In genomic region chr3:10226293-10226692, GRCh38 we compare ENCODE assay signal across 20 cellular contexts. TPM values are rescaled to one million over a fixed set of nuclear protein-coding genes. Genes with fewer than 3 reads are reported as not detected.
DNase-seq lines count a peak whose midpoint lies in the region; ATAC-seq and TF ChIP-seq lines count a peak whose summit lies in the region.
"Had no signal": no experiment of that assay in that cellular context is flagged by ENCODE, and none has a peak within 500 bp of the region (broad histone marks: within the 10 kb centered on the region; RNA-seq: fewer than 3 reads in every experiment).

No MANE protein-coding gene starts in this region.

- peak overlapping the region; percentile 62 for H3K4me3 Mint-ChIP-seq in GM23338
- H3K4me3 Mint-ChIP-seq: activated CD4-positive, alpha-beta memory T cell treated with anti-CD3 and anti-CD28 coated beads, Interleukin-2, amount 10 ng/mL, durations not matched to agents 7 days and 5 days; stimulated activated naive CD8-positive, alpha-beta T cell treated with anti-CD3 and anti-CD28 coated beads, Interleukin-15, amount 100 ng/mL, for 72 hours had no signal

- H3K27ac Mint-ChIP-seq in GM23338 = peak overlapping the region; percentile 97
- H3K27ac Mint-ChIP-seq: activated CD4-positive, alpha-beta memory T cell treated with anti-CD3 and anti-CD28 coated beads, Interleukin-2, amount 10 ng/mL, durations not matched to agents 7 days and 5 days; activated naive CD4-positive, alpha-beta T cell treated with anti-CD3 and anti-CD28 coated beads, Interleukin-2, amount 50 U/mL, for 72 hours had no signal

- peaks cover 14% of the 10 kb centered on the region for H3K27me3 Mint-ChIP-seq in GM23338 (ENCODE audit: insufficient read depth, low read depth, poor library complexity)
- H3K27me3 Mint-ChIP-seq: activated CD4-positive, alpha-beta memory T cell treated with anti-CD3 and anti-CD28 coated beads, Interleukin-2, amount 10 ng/mL, durations not matched to agents 7 days and 5 days; stimulated activated naive CD8-positive, alpha-beta T cell treated with anti-CD3 and anti-CD28 coated beads, Interleukin-15, amount 100 ng/mL, for 72 hours had no signal

- H2AFZ ChIP-seq in GM23338 = no peak overlapping the region

- H3K9me3 ChIP-seq in DOHH2 (ENCODE audit: control insufficient read depth, insufficient read depth, low read length) = no peaks in the 10 kb centered on the region
- H3K9me3 ChIP-seq in gastrocnemius medialis = no peaks in the 10 kb centered on the region
- H3K9me3 ChIP-seq: colonic mucosa, MG63 had no signal

- H3K79me2 ChIP-seq in DOHH2 (ENCODE audit: control insufficient read depth, low read length) (0 out of 2 replicates have a peak, but pooled peaks cover 2% of the 10 kb centered on the region), GM23338 (replicated peaks; ENCODE audit: insufficient read depth) (no peaks in the 10 kb centered on the region)

- TF ChIP-seq CTCF in DOHH2 (IDR thresholded peaks at IDR 0.05; ENCODE audit: low read depth, low read length, poor library complexity, severe bottlenecking) (no peak), GM23338 (conservative IDR thresholded peaks at IDR 0.05; ENCODE audit: low read depth in 2 of 2) (no peak), gastrocnemius medialis (IDR thresholded peaks at IDR 0.05 in 4 of 5, conservative IDR thresholded peaks at IDR 0.05 in 1 of 5) (no peak)

- in situ Hi-C loops in gastrocnemius medialis (cut with MboI; ENCODE audit: low sequenced_read_pairs in 4 of 4) = loop anchor here in 3 of 4 donors (5.0 to 10.0 kb wide), 2 partner anchors 61 to 64 kb away; partner anchors contain the start of gene IRAK2 (in 3 of the 3)

- H3K36me3 Mint-ChIP-seq in GM23338 (ENCODE audit: low read depth) = peaks cover 10% of the 10 kb centered on the region

- H3K27ac ChIP-seq in DOHH2 (ENCODE audit: low read depth, low read length) (peak overlapping the region; percentile 99), GM23338 (ENCODE audit: low read depth) (peak overlapping the region; percentile 87), gastrocnemius medialis (no peak overlapping the region)
- H3K27ac ChIP-seq: colonic mucosa had no signal

- peaks cover 60% of the 10 kb centered on the region for H3K36me3 ChIP-seq in DOHH2 (ENCODE audit: control insufficient read depth, low read length)
- no peaks in the 10 kb centered on the region for H3K36me3 ChIP-seq in GM23338 (ENCODE audit: insufficient read depth)
- peaks cover 0 to 50% of the 10 kb centered on the region in 2 donors for H3K36me3 ChIP-seq in gastrocnemius medialis
- H3K36me3 ChIP-seq: colonic mucosa, MG63 had no signal

- no peak for TF ChIP-seq POLR2A in gastrocnemius medialis (IDR thresholded peaks at IDR 0.05)

- H4K20me1 ChIP-seq in DOHH2 (ENCODE audit: control insufficient read depth, insufficient read depth, low read depth, low read length) (no peaks in the 10 kb centered on the region), GM23338 (replicated peaks; ENCODE audit: insufficient read depth) (no peaks in the 10 kb centered on the region)

- H3K9me2 ChIP-seq in DOHH2 (replicated peaks; ENCODE audit: control insufficient read depth, low read length) (no peaks in the 10 kb centered on the region), GM23338 (ENCODE audit: insufficient read depth) (no peaks in the 10 kb centered on the region)

- peak overlapping the region; percentile 85 for H3K4me3 ChIP-seq in DOHH2 (ENCODE audit: low read length)
- peak overlapping the region; percentile 39 for H3K4me3 ChIP-seq in GM23338
- H3K4me3 ChIP-seq in gastrocnemius medialis = no peak overlapping the region
- H3K4me3 ChIP-seq: colonic mucosa, MG63 had no signal

- peaks cover 2% of the 10 kb centered on the region; the same call in 2 of the 3 replicates for H3K9me3 Mint-ChIP-seq in GM23338
- H3K9me3 Mint-ChIP-seq: activated CD4-positive, alpha-beta memory T cell treated with anti-CD3 and anti-CD28 coated beads, Interleukin-2, amount 10 ng/mL, durations not matched to agents 7 days and 5 days; stimulated activated naive CD8-positive, alpha-beta T cell treated with anti-CD3 and anti-CD28 coated beads, Interleukin-15, amount 100 ng/mL, for 72 hours had no signal

- H3K27me3 ChIP-seq in DOHH2 (ENCODE audit: control insufficient read depth, low read length) (no peaks in the 10 kb centered on the region), GM23338 (ENCODE audit: insufficient read depth) (no peaks in the 10 kb centered on the region), gastrocnemius medialis (no peaks in the 10 kb centered on the region)
- H3K27me3 ChIP-seq: colonic mucosa, MG63 had no signal

- H3F3A ChIP-seq in DOHH2 (ENCODE audit: control insufficient read depth, insufficient read depth) (peaks cover 34% of the 10 kb centered on the region), GM23338 (replicated peaks; ENCODE audit: low read depth) (peaks cover 6% of the 10 kb centered on the region)

- intact Hi-C loops in gastrocnemius medialis (cut with DNase I; ENCODE audit: low total_unique reads) (loop anchor here (5.0 to 10.0 kb wide), 2 partner anchors 111 to 294 kb away; partner anchors contain the start of genes BRK1 and CRELD1), left colon (cut with DNase I, micrococcal nuclease) (no loop called here)

- ATAC-seq in GM23338 = peak; percentile 98
- no peak for ATAC-seq in gastrocnemius medialis
- ATAC-seq in left colon = no peak
- ATAC-seq: activated naive CD4-positive, alpha-beta T cell treated with anti-CD3 and anti-CD28 coated beads, Interleukin-2, amount 50 U/mL, for 72 hours; HepG2; right cardiac atrium; stimulated activated naive CD8-positive, alpha-beta T cell treated with anti-CD3 and anti-CD28 coated beads, Interleukin-15, amount 100 ng/mL, for 72 hours had no signal

- H3K4me1 ChIP-seq in DOHH2 (ENCODE audit: control insufficient read depth, low read length) = peaks cover 78% of the 10 kb centered on the region
- peaks cover 13% of the 10 kb centered on the region for H3K4me1 ChIP-seq in GM23338 (ENCODE audit: insufficient read depth)
- H3K4me1 ChIP-seq in gastrocnemius medialis = peaks cover 0 to 5% of the 10 kb centered on the region in 2 donors
- H3K4me1 ChIP-seq: colonic mucosa had no signal

- H3K4me1 Mint-ChIP-seq in GM23338 = peaks cover 19% of the 10 kb centered on the region

- peak overlapping the region; percentile 100 for H3K4me2 ChIP-seq in DOHH2 (ENCODE audit: low read length)
- H3K4me2 ChIP-seq in GM23338 = peak overlapping the region; percentile 73

- peak; percentile 97 for DNase-seq in GM23338 (ENCODE audit: low spot score)
- peak; percentile 90 to 93 for DNase-seq in NCI-H526 (lab: John Stamatoyannopoulos, UW)
- peak; percentile 94 for DNase-seq in iPS DF 19.7 (ENCODE audit: low read depth, low spot score)
- DNase-seq in gastrocnemius medialis = no peak
- no peak for DNase-seq in A172 (ENCODE audit: low spot score)
- no peak for DNase-seq in left colon
- DNase-seq in NCI-H2171 (lab: John Stamatoyannopoulos, UW) = no peak
- DNase-seq: activated CD4-positive, alpha-beta memory T cell treated with anti-CD3 and anti-CD28 coated beads, Interleukin-2, amount 10 ng/mL, durations not matched to agents 7 days and 5 days; activated T-cell treated with anti-CD3 and anti-CD28 coated beads, Interleukin-2, amount 50 U/mL, for 48 hours; colonic mucosa; DND-41; HCEC 1CT; MG63; NCI-H1930; NCI-H69; right cardiac atrium; stimulated activated naive CD8-positive, alpha-beta T cell treated with anti-CD3 and anti-CD28 coated beads, Interleukin-15, amount 100 ng/mL, for 72 hours had no signal

TF ChIP-seq in GM23338, 12 proteins besides CTCF, POLR2A, EP300 and RAD21:
- TF ChIP-seq POLR2AphosphoS5 (IDR thresholded peaks at IDR 0.05; ENCODE audit: low read depth) (0 out of 2 replicates have a peak, but pooled peaks have one; percentile 17), NANOG (IDR thresholded peaks at IDR 0.05; ENCODE audit: borderline replicate concordance) (0 out of 2 replicates have a peak, but pooled peaks have one; percentile 46), ETS1 (IDR thresholded peaks at IDR 0.05) (no peak)
TF ChIP-seq in GM23338: peak in this region for 2.

RNA-seq across cellular contexts. Expression of gene TATDN2, which starts 22.0 kb away (rescaled TPM):
- total RNA-seq in GM23338 (2014; rRNA removed; shearing (Covaris generic)) = 19.1 and 21.8 TPM in 2 replicates
- polyA plus RNA-seq in GM23338 (2016; fragmentation: Nextera tagmentation; extraction: Ambion mirVana) = 4.8 and 6.1 TPM in 2 replicates
- total RNA-seq in gastrocnemius medialis (10 to 100 TPM; 10.9 to 11.5 (median 10.9) TPM), left colon (10 to 100 TPM; 30.2 to 37.9 TPM)
- 16.0 and 18.8 TPM in 2 replicates for total RNA-seq in A172 (2014; rRNA removed; shearing (Covaris generic))

Comparison
In these comparisons a context has a peak if more than half of its experiments do, and no peak if none do; other contexts are left out.
1. H3K27ac ChIP-seq: peak in DOHH2 (single experiment) and GM23338 (single experiment); none in gastrocnemius medialis (0 of 4).
2. H3K4me3 ChIP-seq: peak in DOHH2 (single experiment) and GM23338 (single experiment); none in gastrocnemius medialis (0 of 4).
3. DNase-seq: peak in GM23338 (single experiment), NCI-H526 (2 of 2) and iPS DF 19.7 (single experiment); none in gastrocnemius medialis (0 of 2), A172 (single experiment), left colon (0 of 2) and NCI-H2171 (single experiment).